In the genomic region with DNA sequence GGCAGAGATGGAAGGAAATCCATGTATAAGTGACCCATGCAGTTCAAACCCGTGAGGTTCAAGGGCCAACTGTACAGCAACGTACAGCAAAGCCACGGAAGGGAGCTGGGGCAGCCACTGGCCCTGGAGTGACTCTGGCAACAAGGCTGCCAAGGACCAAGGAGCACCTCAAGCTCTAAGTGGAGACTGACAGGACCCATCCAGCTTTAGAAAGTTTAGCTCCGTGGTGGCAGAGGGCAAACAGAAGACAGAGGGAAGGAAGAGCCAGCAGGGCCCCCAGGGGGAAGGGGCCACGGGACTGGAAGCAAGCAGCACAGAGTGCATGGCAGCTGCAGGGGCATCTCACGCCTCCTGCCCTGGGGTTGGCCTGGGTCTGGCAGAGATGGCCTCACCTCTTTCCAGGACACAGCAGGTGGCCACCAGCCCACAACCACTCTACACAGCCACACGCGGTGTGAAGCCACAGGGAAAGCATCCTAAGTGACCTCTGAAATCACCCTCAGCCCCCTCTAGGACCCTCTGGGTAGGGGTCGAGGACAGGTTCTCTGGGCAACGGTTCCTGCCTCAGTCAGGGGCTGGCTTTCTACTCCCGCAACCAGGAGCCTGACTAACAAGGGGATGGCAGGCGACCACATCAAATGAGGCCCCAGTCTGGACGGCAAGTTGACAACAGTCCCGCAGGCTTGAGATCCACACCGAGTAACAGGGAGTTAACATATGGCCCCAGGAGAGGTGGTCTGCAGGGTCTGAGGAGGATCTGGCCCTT, we compare ENCODE assay signal across 2 cellular contexts.
TF ChIP-seq lines count a peak whose summit lies in the region.

No MANE protein-coding gene starts in this region.

TF ChIP-seq in SK-N-SH, 30 proteins besides CTCF, POLR2A, EP300 and RAD21:
- no peak for TF ChIP-seq PBX3 (IDR thresholded peaks at IDR 0.05)
- TF ChIP-seq MXI1 (IDR thresholded peaks at IDR 0.05; ENCODE audit: low read depth, low read length) = no peak
- TF ChIP-seq MEF2A (IDR thresholded peaks at IDR 0.05; ENCODE audit: borderline replicate concordance, low read depth) = no peak
- TF ChIP-seq FOXJ3 (CRISPR knock-in tag; IDR thresholded peaks at IDR 0.05) = no peak
- TF ChIP-seq, protein P1, sequence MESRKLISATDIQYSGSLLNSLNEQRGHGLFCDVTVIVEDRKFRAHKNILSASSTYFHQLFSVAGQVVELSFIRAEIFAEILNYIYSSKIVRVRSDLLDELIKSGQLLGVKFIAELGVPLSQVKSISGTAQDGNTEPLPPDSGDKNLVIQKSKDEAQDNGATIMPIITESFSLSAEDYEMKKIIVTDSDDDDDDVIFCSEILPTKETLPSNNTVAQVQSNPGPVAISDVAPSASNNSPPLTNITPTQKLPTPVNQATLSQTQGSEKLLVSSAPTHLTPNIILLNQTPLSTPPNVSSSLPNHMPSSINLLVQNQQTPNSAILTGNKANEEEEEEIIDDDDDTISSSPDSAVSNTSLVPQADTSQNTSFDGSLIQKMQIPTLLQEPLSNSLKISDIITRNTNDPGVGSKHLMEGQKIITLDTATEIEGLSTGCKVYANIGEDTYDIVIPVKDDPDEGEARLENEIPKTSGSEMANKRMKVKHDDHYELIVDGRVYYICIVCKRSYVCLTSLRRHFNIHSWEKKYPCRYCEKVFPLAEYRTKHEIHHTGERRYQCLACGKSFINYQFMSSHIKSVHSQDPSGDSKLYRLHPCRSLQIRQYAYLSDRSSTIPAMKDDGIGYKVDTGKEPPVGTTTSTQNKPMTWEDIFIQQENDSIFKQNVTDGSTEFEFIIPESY (IDR thresholded peaks at IDR 0.05; ENCODE audit: borderline replicate concordance, low read depth) = no peak
- TF ChIP-seq USF1 (IDR thresholded peaks at IDR 0.05; ENCODE audit: borderline replicate concordance, low read depth) = no peak
- no peak for TF ChIP-seq EZH2phosphoT487 (IDR thresholded peaks at IDR 0.05; ENCODE audit: borderline replicate concordance, low read depth)
- no peak for TF ChIP-seq FOSL2 (IDR thresholded peaks at IDR 0.05; ENCODE audit: borderline replicate concordance, low read depth)
- TF ChIP-seq, protein P2, sequence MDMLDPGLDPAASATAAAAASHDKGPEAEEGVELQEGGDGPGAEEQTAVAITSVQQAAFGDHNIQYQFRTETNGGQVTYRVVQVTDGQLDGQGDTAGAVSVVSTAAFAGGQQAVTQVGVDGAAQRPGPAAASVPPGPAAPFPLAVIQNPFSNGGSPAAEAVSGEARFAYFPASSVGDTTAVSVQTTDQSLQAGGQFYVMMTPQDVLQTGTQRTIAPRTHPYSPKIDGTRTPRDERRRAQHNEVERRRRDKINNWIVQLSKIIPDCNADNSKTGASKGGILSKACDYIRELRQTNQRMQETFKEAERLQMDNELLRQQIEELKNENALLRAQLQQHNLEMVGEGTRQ (IDR thresholded peaks at IDR 0.05; ENCODE audit: borderline replicate concordance, low read depth, low read length) = no peak
- TF ChIP-seq GATA2 (CRISPR knock-in tag; IDR thresholded peaks at IDR 0.05) = no peak
- no peak for TF ChIP-seq MAX (IDR thresholded peaks at IDR 0.05; ENCODE audit: low read depth)

TF ChIP-seq in SK-N-SH treated with all-trans-retinoic acid at 6 μM for 48 hours, 23 proteins besides CTCF, POLR2A, EP300 and RAD21:
- TF ChIP-seq TSHZ2 (CRISPR knock-in tag; IDR thresholded peaks at IDR 0.05) = no peak
TF ChIP-seq in SK-N-SH treated with all-trans-retinoic acid at 6 μM for 48 hours: peak in this region for 0.
